1 cellular context compared by ENCODE assay signal in genomic region chr21:22885079-22885478, GRCh38.
TF ChIP-seq lines count a peak whose summit lies in the region.

No MANE protein-coding gene starts in this region.

TF ChIP-seq in WTC11, 78 proteins besides CTCF, POLR2A, EP300 and RAD21 (continued from another document):
- TF ChIP-seq ATF6 (CRISPR knock-in tag; IDR thresholded peaks at IDR 0.05) (no peak), TCF7 (CRISPR knock-in tag; IDR thresholded peaks at IDR 0.05; ENCODE audit: low read depth) (no peak), JUN (CRISPR knock-in tag; IDR thresholded peaks at IDR 0.05) (no peak), ATF1 (CRISPR knock-in tag; IDR thresholded peaks at IDR 0.05) (no peak), OVOL2 (CRISPR knock-in tag; IDR thresholded peaks at IDR 0.05; ENCODE audit: borderline replicate concordance) (no peak), GTF2I (CRISPR knock-in tag; conservative IDR thresholded peaks at IDR 0.05) (no peak)
